ENCODE assay signal across 8 cellular contexts in the genomic region with DNA sequence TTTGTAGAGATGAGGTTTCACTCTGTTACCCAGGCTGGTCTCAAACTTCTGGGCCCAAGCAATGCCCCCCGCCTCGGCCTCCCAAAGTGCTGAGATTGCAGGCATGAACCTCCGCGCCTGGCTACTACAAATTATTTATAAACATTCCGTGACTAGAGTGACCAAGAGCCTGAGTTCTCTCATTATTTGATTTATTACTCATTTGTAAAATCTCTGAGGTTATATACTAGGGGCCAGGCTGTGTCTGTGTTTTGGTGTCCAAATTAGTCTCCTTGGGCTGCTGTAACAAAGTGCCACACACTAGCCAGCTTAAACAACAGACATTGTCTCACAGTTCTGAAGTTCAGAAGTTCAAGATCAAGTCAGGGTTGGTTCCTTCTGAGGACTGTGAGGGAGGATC.
"Had no signal": no experiment of that assay in that cellular context is flagged by ENCODE, and none has a peak within 500 bp of the region (broad histone marks: within the 10 kb centered on the region; RNA-seq: fewer than 3 reads in every experiment).

No MANE protein-coding gene starts in this region.

- H3K36me3 ChIP-seq: HAP-1 had no signal

- H3K27ac ChIP-seq: GM23248 had no signal

- H3K9ac ChIP-seq: GM23248 had no signal

- H3K4me3 ChIP-seq: GM23248, HAP-1, K562 had no signal

- H2AFZ ChIP-seq: GM23248 had no signal

- H3K4me1 ChIP-seq: HAP-1 had no signal

- H3K9me3 ChIP-seq: HAP-1 had no signal

- ATAC-seq: HCT116, K562 had no signal

- DNase-seq: GM23248, GOT3, HFFc6, IMR-90, KG1 had no signal
